ENCODE assay signal across 26 cellular contexts in the genomic region with DNA sequence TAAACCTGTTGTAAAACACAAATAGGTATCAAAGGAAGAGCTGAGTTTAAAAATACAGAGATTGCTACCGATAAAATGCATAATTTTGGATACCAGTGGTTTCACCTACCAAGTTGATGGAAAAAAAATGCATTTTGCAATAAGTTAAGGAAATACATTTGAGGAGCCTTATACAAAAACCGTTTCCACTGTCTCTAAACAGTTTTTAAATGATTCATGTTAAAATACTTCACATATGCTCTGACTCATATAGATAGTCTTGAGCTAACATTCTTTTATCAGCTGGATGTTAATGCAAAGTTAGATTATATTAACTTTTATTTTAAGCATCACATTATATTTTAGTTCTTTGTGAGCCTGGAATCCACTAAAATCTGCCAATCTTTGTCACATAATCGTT. TPM values are rescaled to one million over a fixed set of nuclear protein-coding genes. Genes with fewer than 3 reads are reported as not detected.
A peak's percentile ranks its signal among the peaks of the same experiment; 100 is the strongest.
DNase-seq lines count a peak whose midpoint lies in the region; ATAC-seq and TF ChIP-seq lines count a peak whose summit lies in the region.
"Had no signal": no experiment of that assay in that cellular context is flagged by ENCODE, and none has a peak within 500 bp of the region (broad histone marks: within the 10 kb centered on the region; RNA-seq: fewer than 3 reads in every experiment).

No MANE protein-coding gene starts in this region.

- no peak overlapping the region for H3K27ac ChIP-seq in tibial nerve
- H3K27ac ChIP-seq: gastroesophageal sphincter, right atrium auricular region, tibial artery had no signal

- H3K4me3 ChIP-seq in AG10803 (ENCODE audit: low read length) (no peak overlapping the region), choroid plexus epithelial cell (ENCODE audit: low read depth, low read length) (no peak overlapping the region), tibial nerve (no peak overlapping the region)
- H3K4me3 ChIP-seq: gastroesophageal sphincter, right atrium auricular region, tibial artery had no signal

- 67 to 74% methylated on average over 3 of the region's 3 CpGs for WGBS in tibial nerve, 2 donors

- intact Hi-C loops in head of caudate nucleus (cut with DNase I) = no loop called here

- H3K27me3 ChIP-seq in tibial nerve = no peaks in the 10 kb centered on the region
- H3K27me3 ChIP-seq: gastroesophageal sphincter, right atrium auricular region, tibial artery had no signal

- ATAC-seq in GM21390 (IDR thresholded peaks at IDR 0.05; ENCODE audit: unreplicated experiment) = no peak
- ATAC-seq: activated T-cell treated with anti-CD3 and anti-CD28 coated beads, Interleukin-2, amount 50 U/mL, for 72 hours; CD8-positive, alpha-beta T cell; effector memory CD8-positive, alpha-beta T cell; gastroesophageal sphincter; Right ventricle myocardium inferior had no signal

- DNase-seq in AG10803 (ENCODE audit: low read depth) (peak; percentile 21), RKO (ENCODE audit: low spot score) (peak; percentile 23), choroid plexus epithelial cell (ENCODE audit: low read depth) (peak; percentile 57), iris pigment epithelial cell (ENCODE audit: low read depth) (peak; percentile 70), SHP77 treated with DMSO at 0.1 percent for 48 hours (lab: John Stamatoyannopoulos, UW) (no peak), head of caudate nucleus (no peak), tibial nerve (ENCODE audit: low spot score in 2 of 2) (no peak)
- DNase-seq: activated B cell treated with CpG ODN at 0.5 μM for 24 hours; activated CD8-positive, alpha-beta memory T cell treated with anti-CD3 and anti-CD28 coated beads for 24 hours; activated naive CD8-positive, alpha-beta T cell treated with anti-CD3 and anti-CD28 coated beads for 36 hours; activated T-cell treated with anti-CD3 and anti-CD28 coated beads, Interleukin-2, amount 50 U/mL, for 72 hours; CD8-positive, alpha-beta T cell; DMS79; effector memory CD8-positive, alpha-beta T cell; H9; KBM-7; NCI-H1092; NCI-H2029 treated with DMSO at 0.1 percent for 48 hours; occipital lobe; stimulated activated naive CD4-positive, alpha-beta T cell; T-helper 2 cell; tibial artery had no signal

- H3K4me1 ChIP-seq in tibial nerve = no peaks in the 10 kb centered on the region
- H3K4me1 ChIP-seq: gastroesophageal sphincter, right atrium auricular region, tibial artery had no signal

- no peak for TF ChIP-seq POLR2A in tibial nerve (IDR thresholded peaks at IDR 0.05)

- H3K36me3 ChIP-seq in tibial nerve = no peaks in the 10 kb centered on the region
- H3K36me3 ChIP-seq: gastroesophageal sphincter, right atrium auricular region, tibial artery had no signal

- TF ChIP-seq EP300 in tibial nerve (IDR thresholded peaks at IDR 0.05) = no peak

- H3K9me3 ChIP-seq in tibial nerve = peaks cover 0 to 4% (median 0%) of the 10 kb centered on the region in 4 donors
- H3K9me3 ChIP-seq: right atrium auricular region, tibial artery had no signal

- no peak for TF ChIP-seq CTCF in AG10803 (conservative IDR thresholded peaks at IDR 0.05; ENCODE audit: low read length)
- TF ChIP-seq CTCF in choroid plexus epithelial cell (conservative IDR thresholded peaks at IDR 0.05; ENCODE audit: low read depth, low read length) = no peak
- TF ChIP-seq CTCF in tibial nerve (IDR thresholded peaks at IDR 0.05) = no peak

RNA-seq across cellular contexts. Expression of a gene that starts 50.6 kb away (rescaled TPM):
- total RNA-seq in tibial nerve = 10 to 100 TPM; 46.5 to 61.8 (median 55.0) TPM

Comparison
In these comparisons a context has a peak if more than half of its experiments do, and no peak if none do; other contexts are left out.
1. DNase-seq: peak in AG10803 (single experiment), RKO (single experiment), choroid plexus epithelial cell (single experiment) and iris pigment epithelial cell (single experiment); none in SHP77 treated with DMSO at 0.1 percent for 48 hours (single experiment), head of caudate nucleus (0 of 42) and tibial nerve (0 of 2).